Comparison of ENCODE assay signal across 13 cellular contexts in the genomic region with DNA sequence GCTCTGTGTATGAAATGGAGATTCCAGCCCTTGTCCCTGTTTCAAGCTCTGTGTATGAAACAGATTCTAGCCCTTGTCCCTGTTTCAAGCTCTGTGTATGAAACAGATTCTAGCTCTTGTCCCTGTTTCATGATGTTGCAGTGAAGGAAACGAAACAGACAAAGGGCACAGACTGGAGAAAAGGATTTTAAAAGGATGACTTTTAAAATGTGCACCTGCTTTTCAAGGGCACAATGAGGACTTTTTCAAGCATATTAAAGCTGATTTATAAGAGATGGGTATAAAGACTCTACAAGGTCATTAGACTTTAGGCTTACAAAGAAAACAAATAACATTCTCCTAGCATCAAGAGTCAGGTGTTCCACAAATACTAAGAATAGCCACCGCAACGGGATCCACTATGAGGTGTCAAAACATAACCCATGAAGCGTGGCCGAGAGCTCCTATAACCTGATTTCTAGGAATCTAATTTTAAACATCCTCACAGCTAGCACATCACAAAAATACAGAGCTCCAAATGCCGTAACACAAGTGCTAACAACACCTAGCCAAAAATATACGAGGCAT. TPM values are rescaled to one million over a fixed set of nuclear protein-coding genes. Genes with fewer than 3 reads are reported as not detected.
DNase-seq lines count a peak whose midpoint lies in the region; ATAC-seq, FAIRE-seq and TF ChIP-seq lines count a peak whose summit lies in the region.
"Had no signal": no experiment of that assay in that cellular context is flagged by ENCODE, and none has a peak within 500 bp of the region (broad histone marks: within the 10 kb centered on the region; RNA-seq: fewer than 3 reads in every experiment).

No MANE protein-coding gene starts in this region.

- H2AFZ ChIP-seq in HepG2 (ENCODE audit: low read length), result no peak overlapping the region

- BruUV-seq in HepG2 (replicated peaks; lab: Mats Ljungman, UMichigan), result no TSS peak

- H3K27ac ChIP-seq in HepG2 (ENCODE audit: extremely low read length, insufficient read depth, low read length), result peak overlapping the region; percentile 46
- no peak overlapping the region for H3K27ac ChIP-seq in right lobe of liver
- H3K27ac ChIP-seq: RWPE1 had no signal

- TF ChIP-seq POLR2A in HepG2 (IDR thresholded peaks at IDR 0.05; ENCODE audit: insufficient read depth in 1 of 2, low read depth in 2 of 2, low read length in 2 of 2) (no peak), right lobe of liver (IDR thresholded peaks at IDR 0.05) (no peak)

- H3K79me2 ChIP-seq in HepG2 (ENCODE audit: insufficient read depth, low read length), result peaks cover 10% of the 10 kb centered on the region

- DNase-seq in HepG2 (ENCODE audit: low spot score), result no peak
- DNase-seq in right lobe of liver, result no peak
- DNase-seq in glutamatergic neuron, result no peak
- DNase-seq in osteocyte (ENCODE audit: extremely low spot score, unreplicated experiment), result peak; percentile 25
- no peak for DNase-seq in activated CD4-positive, alpha-beta T cell treated with anti-CD3 and anti-CD28 coated beads, Interleukin-2, amount 50 U/mL, for 1 hour
- DNase-seq in GM13977 (ENCODE audit: low spot score), result no peak
- DNase-seq: activated T-cell treated with anti-CD3 and anti-CD28 coated beads, Interleukin-2, amount 50 U/mL, for 1 hour; left lung; NCI-H1930 had no signal

- H3K27me3 ChIP-seq in HepG2 (ENCODE audit: control insufficient read depth in 1 of 2, insufficient read depth in 2 of 2, low read length in 2 of 2) (no peaks in the 10 kb centered on the region), right lobe of liver (no peaks in the 10 kb centered on the region)
- H3K27me3 ChIP-seq: left lung had no signal

- CTCF ChIA-PET in HepG2 (lab: Yijun Ruan, JAX; ENCODE audit: low intra/inter-chr PET ratio, low total read pairs), result no interaction called here

- ATAC-seq in HepG2 (no peak), right lobe of liver (no peak), HG03280 (IDR thresholded peaks at IDR 0.05; ENCODE audit: unreplicated experiment) (no peak), HG02763 (IDR thresholded peaks at IDR 0.05; ENCODE audit: unreplicated experiment) (no peak)

- TF ChIP-seq EP300 in HepG2 (IDR thresholded peaks at IDR 0.05; ENCODE audit: low read depth in 2 of 2, low read length in 2 of 2) (no peak), HepG2 (CRISPR knock-in tag; IDR thresholded peaks at IDR 0.05; ENCODE audit: borderline replicate concordance) (no peak)

- H3K27me3 Mint-ChIP-seq in glutamatergic neuron (ENCODE audit: unreplicated experiment) (peaks cover 14% of the 10 kb centered on the region), osteocyte (ENCODE audit: unreplicated experiment) (no peaks in the 10 kb centered on the region)

- no peak for TF ChIP-seq CTCF in HepG2 (CRISPR knock-in tag; IDR thresholded peaks at IDR 0.05)
- no peak for TF ChIP-seq CTCF in right lobe of liver (IDR thresholded peaks at IDR 0.05)
- no peak for TF ChIP-seq CTCF in glutamatergic neuron (IDR thresholded peaks at IDR 0.05; ENCODE audit: partially characterized antibody, unreplicated experiment)
- TF ChIP-seq CTCF in osteocyte (IDR thresholded peaks at IDR 0.05), result no peak
- TF ChIP-seq CTCF in GM13977 (IDR thresholded peaks at IDR 0.05; ENCODE audit: extremely low read depth, insufficient read depth, missing control alignments), result no peak

- WGBS in HepG2 (ENCODE audit: low lambda C conversion rate), result 76% methylated on average over 7 of the region's 7 CpGs
- WGBS in right lobe of liver (ENCODE audit: insufficient coverage, low coverage, low lambda C conversion rate, missing lambda C conversion rate), result 78% methylated on average over 7 of the region's 7 CpGs

- peaks cover 16% of the 10 kb centered on the region for H3K9me3 Mint-ChIP-seq in glutamatergic neuron (ENCODE audit: unreplicated experiment)
- H3K9me3 Mint-ChIP-seq in osteocyte (ENCODE audit: unreplicated experiment), result no peaks in the 10 kb centered on the region

- H3K4me3 ChIP-seq in HepG2 (replicated peaks in 1 of 3; ENCODE audit: insufficient read depth in 1 of 3, low read depth in 2 of 3, low read length in 3 of 3) (no peak overlapping the region), right lobe of liver (no peak overlapping the region)
- H3K4me3 ChIP-seq: left lung, skin epidermis had no signal

- H3K4me1 ChIP-seq in HepG2 (ENCODE audit: insufficient read depth, low read length), result peaks cover 35% of the 10 kb centered on the region
- peaks cover 0 to 21% (median 0%) of the 10 kb centered on the region in 4 donors for H3K4me1 ChIP-seq in right lobe of liver

- H3K4me2 ChIP-seq in HepG2 (ENCODE audit: low read depth, low read length), result peak overlapping the region; percentile 89; the same call in 1 of the 2 replicates

- no peak overlapping the region for H3K9ac ChIP-seq in HepG2 (ENCODE audit: insufficient read depth, low read depth, low read length)

- POLR2A ChIA-PET in HepG2 (lab: Yijun Ruan, JAX), result interaction anchor here (1.5 to 3.3 kb wide), 2 partner anchors 10 to 35 kb away, joined by 5 to 21 read pairs; no protein-coding TSS in a partner anchor

- H3K4me1 Mint-ChIP-seq in glutamatergic neuron (ENCODE audit: low read depth, unreplicated experiment), result peaks cover 57% of the 10 kb centered on the region
- H3K4me1 Mint-ChIP-seq in osteocyte (ENCODE audit: unreplicated experiment), result peaks cover 46% of the 10 kb centered on the region

- TF ChIP-seq RAD21 in HepG2 (CRISPR knock-in tag; IDR thresholded peaks at IDR 0.05), result no peak

- H3K4me3 Mint-ChIP-seq in glutamatergic neuron (ENCODE audit: unreplicated experiment), result peak overlapping the region; percentile 9
- H3K4me3 Mint-ChIP-seq in osteocyte (ENCODE audit: unreplicated experiment), result no peak overlapping the region

- intact Hi-C loops in HepG2 (cut with micrococcal nuclease; ENCODE audit: unreplicated experiment), result no loop called here
- intact Hi-C loops in right lobe of liver (cut with DNase I), result no loop called here

- in situ Hi-C loops in HepG2 (cut with HindIII; ENCODE audit: extremely low pct_ligation_motif_present, low pct_unique_long_range_greater_than_20kb) (no loop called here), GM13977 (cut with MboI; ENCODE audit: low pct_unique_long_range_greater_than_20kb, low sequenced_read_pairs, unreplicated experiment) (no loop called here)

- no peaks in the 10 kb centered on the region for H3K36me3 ChIP-seq in HepG2 (replicated peaks in 1 of 2; ENCODE audit: control insufficient read depth in 1 of 2, insufficient read depth in 2 of 2, low read length in 2 of 2)
- H3K36me3 ChIP-seq in right lobe of liver, result no peaks in the 10 kb centered on the region
- H3K36me3 ChIP-seq: left lung had no signal

- H3K36me3 Mint-ChIP-seq in glutamatergic neuron (ENCODE audit: unreplicated experiment) (no peaks in the 10 kb centered on the region), osteocyte (ENCODE audit: unreplicated experiment) (no peaks in the 10 kb centered on the region)

- no peak overlapping the region for H3K27ac Mint-ChIP-seq in glutamatergic neuron (ENCODE audit: unreplicated experiment)
- H3K27ac Mint-ChIP-seq in osteocyte (ENCODE audit: unreplicated experiment), result peak overlapping the region; percentile 95

- H3K9me3 ChIP-seq in HepG2 (ENCODE audit: low read length), result no peaks in the 10 kb centered on the region
- H3K9me3 ChIP-seq in right lobe of liver, result no peaks in the 10 kb centered on the region
- H3K9me3 ChIP-seq: left lung had no signal

- FAIRE-seq in HepG2 (lab: Jason Lieb, UNC), result no peak

- H4K20me1 ChIP-seq in HepG2 (ENCODE audit: insufficient read depth, low read length), result peaks cover 9% of the 10 kb centered on the region

TF ChIP-seq in HepG2, 621 proteins besides CTCF, POLR2A, EP300 and RAD21 (continues in another document):
- no peak for TF ChIP-seq SIN3A (IDR thresholded peaks at IDR 0.05; ENCODE audit: borderline replicate concordance, low read depth, low read length)
- TF ChIP-seq MIER3 (CRISPR knock-in tag; IDR thresholded peaks at IDR 0.05; ENCODE audit: borderline replicate concordance), result no peak

RNA-seq across cellular contexts. Expression of a gene that starts 29.0 kb away (rescaled TPM):
- 2.2 and 2.7 TPM in 2 replicates for total RNA-seq in HepG2 (2016; rRNA removed; fragmentation: Illumina TruSeq; extraction: Trizol)
- 4.0 and 4.2 TPM in 2 replicates for total RNA-seq in HepG2 (2016; cell fraction: cytosol; rRNA removed; fragmentation: Illumina TruSeq; extraction: Trizol; ENCODE audit: low read depth)
- 2.2 and 2.3 TPM in 2 replicates for total RNA-seq in HepG2 (2016; cell fraction: insoluble cytoplasmic fraction; rRNA removed; fragmentation: Illumina TruSeq; extraction: Trizol)
- total RNA-seq in HepG2 (2016; cell fraction: membrane; rRNA removed; fragmentation: Illumina TruSeq; extraction: Trizol), result 2.5 and 3.0 TPM in 2 replicates
- 2.7 and 3.4 TPM in 2 replicates for total RNA-seq in HepG2 (2016; cell fraction: nucleus; rRNA removed; fragmentation: Illumina TruSeq; extraction: Trizol)
- polyA plus RNA-seq in HepG2 (2011; rRNA removed), result 2.7 and 3.0 TPM in 2 replicates
- 2.9 and 3.2 TPM in 2 replicates for polyA plus RNA-seq in HepG2 (2011; cell fraction: cytosol; rRNA removed)
- polyA plus RNA-seq in HepG2 (2011; cell fraction: nucleus; rRNA removed), result 8.3 and 9.5 TPM in 2 replicates
- 3.6 and 4.9 TPM in 2 replicates for polyA plus RNA-seq in HepG2 (2012)
- polyA plus RNA-seq in HepG2 (2016; cell fraction: cytosol; fragmentation: Illumina TruSeq; extraction: Trizol; ENCODE audit: low read depth), result 0.23 TPM in 2 replicates
- polyA plus RNA-seq in HepG2 (2016; cell fraction: insoluble cytoplasmic fraction; fragmentation: Illumina TruSeq; extraction: Trizol; ENCODE audit: low read depth), result 2.0 and 2.4 TPM in 2 replicates
- 0.55 and 0.69 TPM in 2 replicates for polyA plus RNA-seq in HepG2 (2016; cell fraction: membrane; fragmentation: Illumina TruSeq; extraction: Trizol; ENCODE audit: low read depth)
- 4.2 and 4.7 TPM in 2 replicates for polyA plus RNA-seq in HepG2 (2016; cell fraction: nucleus; fragmentation: Illumina TruSeq; extraction: Trizol; ENCODE audit: insufficient read depth, low read depth)
- polyA minus RNA-seq in HepG2 (2011; rRNA and poly(A)+ RNA removed; ENCODE audit: low replicate concordance), result 0.70 and 7.2 TPM in 2 replicates
- 3.9 and 4.3 TPM in 2 replicates for polyA minus RNA-seq in HepG2 (2011; cell fraction: cytosol; rRNA and poly(A)+ RNA removed)
- polyA minus RNA-seq in HepG2 (2011; cell fraction: nucleus; rRNA and poly(A)+ RNA removed), result 7.5 and 9.1 TPM in 2 replicates
- total RNA-seq in right lobe of liver, result 10 to 100 TPM in 5 of 6 experiments, 1 to 10 TPM in 1; 8.0 to 13.5 (median 11.7) TPM
- 52.6 TPM for total RNA-seq in glutamatergic neuron (ENCODE audit: unreplicated experiment)
- total RNA-seq in osteocyte, result 36.8 and 36.9 TPM in 2 replicates
